18 cellular contexts compared by ENCODE assay signal in the genomic region with DNA sequence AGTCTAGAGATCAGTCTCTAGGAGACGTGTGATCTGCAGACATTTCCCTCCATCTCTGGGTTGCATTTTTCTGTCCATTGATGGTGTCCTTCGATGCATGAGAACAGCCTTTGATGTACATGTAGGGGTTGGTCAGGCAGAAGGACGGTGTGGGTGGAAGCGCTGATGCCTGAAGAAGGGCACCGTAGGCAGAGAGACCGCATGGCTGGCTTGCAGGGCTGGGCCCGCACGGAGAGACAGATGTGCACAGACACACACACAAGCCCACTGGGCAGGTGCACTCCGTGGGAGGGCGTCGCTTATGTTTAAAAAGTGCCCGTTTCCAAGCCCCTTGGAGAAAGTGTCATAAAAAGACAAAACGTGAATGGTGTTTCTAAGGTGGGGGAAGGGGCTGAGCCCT. TPM values are rescaled to one million over a fixed set of nuclear protein-coding genes. Genes with fewer than 3 reads are reported as not detected.
DNase-seq lines count a peak whose midpoint lies in the region; ATAC-seq, FAIRE-seq and TF ChIP-seq lines count a peak whose summit lies in the region.
"Had no signal": no experiment of that assay in that cellular context is flagged by ENCODE, and none has a peak within 500 bp of the region (broad histone marks: within the 10 kb centered on the region; RNA-seq: fewer than 3 reads in every experiment).

No MANE protein-coding gene starts in this region.

- ATAC-seq in Panc1, result no peak
- ATAC-seq in stimulated activated naive B cell treated with anti-CD40 and anti-IgM and Interleukin-4, amounts not matched to agents 10 μg/mL and 1 μg/mL and 100 μg/mL, for 72 hours (replicated peaks), result peak; percentile 63 to 68
- ATAC-seq: A549, HCT116 had no signal

- no peak overlapping the region for H3K18ac ChIP-seq in mesenchymal stem cell (ENCODE audit: low read depth in 1 of 2, low read length in 2 of 2)

- H2BK15ac ChIP-seq in mesenchymal stem cell (ENCODE audit: low read depth, poor library complexity, severe bottlenecking), result no peak overlapping the region

- no peak overlapping the region for H3K4ac ChIP-seq in mesenchymal stem cell (ENCODE audit: low read depth in 1 of 2, low read length in 2 of 2)

- no peaks in the 10 kb centered on the region for H4K20me1 ChIP-seq in neural progenitor cell (ENCODE audit: low read depth)

- H3K9me3 ChIP-seq in Panc1 (ENCODE audit: control insufficient read depth, insufficient read depth, low read depth, low read length), result no peaks in the 10 kb centered on the region
- no peaks in the 10 kb centered on the region for H3K9me3 ChIP-seq in mesenchymal stem cell (ENCODE audit: control insufficient read depth, low read length)
- H3K9me3 ChIP-seq in neural progenitor cell (ENCODE audit: low read depth), result no peaks in the 10 kb centered on the region
- H3K9me3 ChIP-seq: A549, BE2C, Caco-2 had no signal

- H3K27me3 ChIP-seq in Panc1 (ENCODE audit: control insufficient read depth, insufficient read depth, low read length), result no peaks in the 10 kb centered on the region
- H3K27me3 ChIP-seq in mesenchymal stem cell (ENCODE audit: control insufficient read depth in 1 of 2, insufficient read depth in 1 of 2, low read length in 2 of 2), result no peaks in the 10 kb centered on the region
- no peaks in the 10 kb centered on the region for H3K27me3 ChIP-seq in neural progenitor cell
- H3K27me3 ChIP-seq: BE2C had no signal

- H3K79me1 ChIP-seq in mesenchymal stem cell (replicated peaks; ENCODE audit: low read length, poor library complexity, severe bottlenecking), result peaks cover 35% of the 10 kb centered on the region

- H3K4me1 ChIP-seq in Panc1 (ENCODE audit: control insufficient read depth, insufficient read depth, low read length), result no peaks in the 10 kb centered on the region
- H3K4me1 ChIP-seq in mesenchymal stem cell (ENCODE audit: control insufficient read depth, insufficient read depth, low read depth, low read length), result peaks cover 8% of the 10 kb centered on the region
- no peaks in the 10 kb centered on the region for H3K4me1 ChIP-seq in neural progenitor cell
- H3K4me1 ChIP-seq: A549, BE2C, Caco-2 had no signal

- H4K8ac ChIP-seq in mesenchymal stem cell (ENCODE audit: low read length), result peak overlapping the region; percentile 30

- FAIRE-seq in GM12892 (lab: Jason Lieb, UNC), result peak; percentile 65
- FAIRE-seq: A549, H54 had no signal

- no peaks in the 10 kb centered on the region for H3F3A ChIP-seq in neural progenitor cell (ENCODE audit: low read depth)

- H3K27ac Mint-ChIP-seq in stimulated activated naive B cell treated with anti-CD40 and anti-IgM and Interleukin-4, amounts not matched to agents 10 μg/mL and 1 μg/mL and 100 μg/mL, for 72 hours, result peak overlapping the region; percentile 54
- no peak overlapping the region for H3K27ac Mint-ChIP-seq in neural progenitor cell

- H3K9me3 Mint-ChIP-seq in stimulated activated naive B cell treated with anti-CD40 and anti-IgM and Interleukin-4, amounts not matched to agents 10 μg/mL and 1 μg/mL and 100 μg/mL, for 72 hours, result peaks cover 0 to 3% of the 10 kb centered on the region in 2 donors
- peaks cover 12% of the 10 kb centered on the region for H3K9me3 Mint-ChIP-seq in neural progenitor cell
- H3K9me3 Mint-ChIP-seq: CD8-positive, alpha-beta memory T cell had no signal

- H3K4me3 Mint-ChIP-seq in stimulated activated naive B cell treated with anti-CD40 and anti-IgM and Interleukin-4, amounts not matched to agents 10 μg/mL and 1 μg/mL and 100 μg/mL, for 72 hours, result no peak overlapping the region
- H3K4me3 Mint-ChIP-seq in neural progenitor cell, result no peak overlapping the region
- H3K4me3 Mint-ChIP-seq: CD8-positive, alpha-beta memory T cell had no signal

- H3K9ac ChIP-seq in mesenchymal stem cell (ENCODE audit: low read length), result no peak overlapping the region
- H3K9ac ChIP-seq in neural progenitor cell, result no peak overlapping the region
- H3K9ac ChIP-seq: GM23248 had no signal

- WGBS in mesenchymal stem cell, result 94% methylated on average over 13 of the region's 13 CpGs

- in situ Hi-C loops in Panc1 (cut with HindIII; ENCODE audit: low pct_unique_long_range_greater_than_20kb, low sequenced_read_pairs), result no loop called here

- H3K27ac ChIP-seq in Panc1 (ENCODE audit: low read length), result no peak overlapping the region
- no peak overlapping the region for H3K27ac ChIP-seq in mesenchymal stem cell (ENCODE audit: low read length, poor library complexity, severe bottlenecking)
- H3K27ac ChIP-seq in neural progenitor cell, result no peak overlapping the region
- H3K27ac ChIP-seq: A549, GM23248 had no signal

- BruUV-seq in Panc1 (replicated peaks; lab: Mats Ljungman, UMichigan), result TSS peak; percentile 68

- H3K36me3 Mint-ChIP-seq in stimulated activated naive B cell treated with anti-CD40 and anti-IgM and Interleukin-4, amounts not matched to agents 10 μg/mL and 1 μg/mL and 100 μg/mL, for 72 hours, result peaks cover 15 to 25% of the 10 kb centered on the region in 2 donors
- H3K36me3 Mint-ChIP-seq in neural progenitor cell, result peaks cover 17% of the 10 kb centered on the region

- H3K4me2 ChIP-seq in mesenchymal stem cell (ENCODE audit: low read length, poor library complexity, severe bottlenecking) (no peak overlapping the region), neural progenitor cell (no peak overlapping the region)
- H3K4me2 ChIP-seq: A549 had no signal

- TF ChIP-seq POLR2A in GM12892 (IDR thresholded peaks at IDR 0.05; ENCODE audit: low read depth, low read length), result no peak

- DNase-seq in GM12892 (ENCODE audit: insufficient read length) (no peak), Panc1 (ENCODE audit: low read depth, low spot score) (no peak), mesenchymal stem cell (no peak), 8988T (no peak), neural progenitor cell (ENCODE audit: low spot score) (no peak)
- no peak for DNase-seq in stimulated activated naive B cell treated with anti-CD40 and anti-IgM and Interleukin-4, amounts not matched to agents 10 μg/mL and 1 μg/mL and 100 μg/mL, for 72 hours
- DNase-seq in activated CD8-positive, alpha-beta memory T cell treated with anti-CD3 and anti-CD28 coated beads, Interleukin-2, amount 50 U/mL, for 4 hours, result no peak
- DNase-seq: BE2C; Caco-2; CD8-positive, alpha-beta memory T cell; DND-41; GDM1; GM23248; IMR-90 had no signal

- no peak overlapping the region for H4K91ac ChIP-seq in mesenchymal stem cell (ENCODE audit: low read length)

- intact Hi-C loops in Panc1 (cut with micrococcal nuclease; ENCODE audit: unreplicated experiment), result no loop called here

- H2AFZ ChIP-seq in mesenchymal stem cell (ENCODE audit: low read depth, low read length) (no peak overlapping the region), neural progenitor cell (replicated peaks) (no peak overlapping the region)
- H2AFZ ChIP-seq: GM23248 had no signal

- no peak overlapping the region for H3K14ac ChIP-seq in mesenchymal stem cell (ENCODE audit: low read length in 2 of 2)

- H3K23ac ChIP-seq in mesenchymal stem cell (ENCODE audit: low read length in 2 of 2), result no peak overlapping the region

- no peaks in the 10 kb centered on the region for H3K27me3 Mint-ChIP-seq in stimulated activated naive B cell treated with anti-CD40 and anti-IgM and Interleukin-4, amounts not matched to agents 10 μg/mL and 1 μg/mL and 100 μg/mL, for 72 hours
- H3K27me3 Mint-ChIP-seq in neural progenitor cell (ENCODE audit: insufficient read depth, low read depth), result peaks cover 15% of the 10 kb centered on the region
- H3K27me3 Mint-ChIP-seq: CD8-positive, alpha-beta memory T cell had no signal

- H3K4me1 Mint-ChIP-seq in stimulated activated naive B cell treated with anti-CD40 and anti-IgM and Interleukin-4, amounts not matched to agents 10 μg/mL and 1 μg/mL and 100 μg/mL, for 72 hours, result peaks cover 14 to 18% of the 10 kb centered on the region in 2 donors
- H3K4me1 Mint-ChIP-seq in neural progenitor cell, result peaks cover 8% of the 10 kb centered on the region

- TF ChIP-seq CTCF in Panc1 (IDR thresholded peaks at IDR 0.05), result no peak
- TF ChIP-seq CTCF in neural progenitor cell (IDR thresholded peaks at IDR 0.05), result no peak

- H2BK5ac ChIP-seq in mesenchymal stem cell (ENCODE audit: low read depth, low read length, poor library complexity, severe bottlenecking), result no peak overlapping the region

- no peak overlapping the region for H2BK12ac ChIP-seq in mesenchymal stem cell (ENCODE audit: low read length in 2 of 2)

- no peak overlapping the region for H2BK120ac ChIP-seq in mesenchymal stem cell (ENCODE audit: low read depth, low read length)

- H3K4me3 ChIP-seq in Panc1 (ENCODE audit: low read depth in 2 of 2, low read length in 2 of 2) (no peak overlapping the region), mesenchymal stem cell (ENCODE audit: insufficient read depth in 1 of 2, low read depth in 1 of 2, low read length in 2 of 2) (no peak overlapping the region), neural progenitor cell (no peak overlapping the region)
- H3K4me3 ChIP-seq: A549, GM23248 had no signal

- H3K79me2 ChIP-seq in neural progenitor cell (ENCODE audit: low read depth), result no peaks in the 10 kb centered on the region

- no peak overlapping the region for H2AK5ac ChIP-seq in mesenchymal stem cell (ENCODE audit: low read length, severe bottlenecking)

- POLR2A ChIA-PET in Panc1 (lab: Charles Lee), result no interaction called here

- H3K36me3 ChIP-seq in Panc1 (ENCODE audit: control insufficient read depth, insufficient read depth, low read length), result no peaks in the 10 kb centered on the region
- peaks cover 0 to 34% of the 10 kb centered on the region in 2 experiments for H3K36me3 ChIP-seq in mesenchymal stem cell (ENCODE audit: control insufficient read depth in 1 of 2, insufficient read depth in 2 of 2, low read depth in 1 of 2, low read length in 2 of 2)
- H3K36me3 ChIP-seq in neural progenitor cell, result no peaks in the 10 kb centered on the region
- H3K36me3 ChIP-seq: BE2C had no signal

- CTCF ChIA-PET in Panc1 (lab: Charles Lee), result no interaction called here

RNA-seq across cellular contexts. Expression of a gene that starts 15.7 kb away (rescaled TPM):
- not detected for polyA plus RNA-seq in GM12892 (2012; ENCODE audit: missing spikeins)
- 2.0 TPM for total RNA-seq in Panc1 (2021; ENCODE audit: unreplicated experiment)
- 2.1 TPM for polyA plus RNA-seq in Panc1 (2012; ENCODE audit: insufficient read length)
- polyA plus RNA-seq in mesenchymal stem cell (2013, experiment 1 of 2), result 0.15 TPM
- polyA plus RNA-seq in mesenchymal stem cell (2013, experiment 2 of 2), result 0.23 TPM
- total RNA-seq in neural progenitor cell (ENCODE audit: low replicate concordance), result 5.9 and 22.5 TPM in 2 replicates
- total RNA-seq: GM23248, IMR-90 had no signal
- polyA plus RNA-seq: AG04450, GM23248 had no signal

RNA-seq across cellular contexts. Expression of a gene that starts 21.0 kb away (rescaled TPM):
- 44.1 TPM for polyA plus RNA-seq in GM12892 (2012; ENCODE audit: missing spikeins)
- total RNA-seq in Panc1 (2021; ENCODE audit: unreplicated experiment) (91.8 TPM), neural progenitor cell (ENCODE audit: low replicate concordance) (46.0 and 125 TPM in 2 replicates)
- 245 TPM for polyA plus RNA-seq in Panc1 (2012; ENCODE audit: insufficient read length)
- polyA plus RNA-seq in mesenchymal stem cell (2013, experiment 1 of 2), result 58.3 TPM
- 56.5 TPM for polyA plus RNA-seq in mesenchymal stem cell (2013, experiment 2 of 2)

RNA-seq across cellular contexts. Expression of a gene that starts 25.3 kb away (rescaled TPM):
- 2.5 TPM for polyA plus RNA-seq in GM12892 (2012; ENCODE audit: missing spikeins)
- 30.7 TPM for total RNA-seq in Panc1 (2021; ENCODE audit: unreplicated experiment)
- 44.4 TPM for polyA plus RNA-seq in Panc1 (2012; ENCODE audit: insufficient read length)
- polyA plus RNA-seq in mesenchymal stem cell (2013, experiment 1 of 2), result 11.2 TPM
- polyA plus RNA-seq in mesenchymal stem cell (2013, experiment 2 of 2), result 12.0 TPM
- 6.0 and 30.0 TPM in 2 replicates for total RNA-seq in neural progenitor cell (ENCODE audit: low replicate concordance)

RNA-seq across cellular contexts. Expression of a gene that starts 26.5 kb away (rescaled TPM):
- 17.0 TPM for polyA plus RNA-seq in GM12892 (2012; ENCODE audit: missing spikeins)
- 91.6 TPM for total RNA-seq in Panc1 (2021; ENCODE audit: unreplicated experiment)
- polyA plus RNA-seq in Panc1 (2012; ENCODE audit: insufficient read length), result 120 TPM
- 27.2 TPM for polyA plus RNA-seq in mesenchymal stem cell (2013, experiment 1 of 2)
- polyA plus RNA-seq in mesenchymal stem cell (2013, experiment 2 of 2), result 29.7 TPM
- 1.5 and 4.7 TPM in 2 replicates for total RNA-seq in neural progenitor cell (ENCODE audit: low replicate concordance)

RNA-seq across cellular contexts. Expression of a gene that starts 34.0 kb away (rescaled TPM):
- 21.1 TPM for polyA plus RNA-seq in GM12892 (2012; ENCODE audit: missing spikeins)
- total RNA-seq in Panc1 (2021; ENCODE audit: unreplicated experiment) (58.9 TPM), neural progenitor cell (ENCODE audit: low replicate concordance) (9.3 and 33.4 TPM in 2 replicates)
- polyA plus RNA-seq in Panc1 (2012; ENCODE audit: insufficient read length), result 63.1 TPM
- polyA plus RNA-seq in mesenchymal stem cell (2013, experiment 1 of 2), result 7.4 TPM
- polyA plus RNA-seq in mesenchymal stem cell (2013, experiment 2 of 2), result 6.5 TPM
